Comparison of ENCODE assay signal across 1 cellular context in the genomic region with DNA sequence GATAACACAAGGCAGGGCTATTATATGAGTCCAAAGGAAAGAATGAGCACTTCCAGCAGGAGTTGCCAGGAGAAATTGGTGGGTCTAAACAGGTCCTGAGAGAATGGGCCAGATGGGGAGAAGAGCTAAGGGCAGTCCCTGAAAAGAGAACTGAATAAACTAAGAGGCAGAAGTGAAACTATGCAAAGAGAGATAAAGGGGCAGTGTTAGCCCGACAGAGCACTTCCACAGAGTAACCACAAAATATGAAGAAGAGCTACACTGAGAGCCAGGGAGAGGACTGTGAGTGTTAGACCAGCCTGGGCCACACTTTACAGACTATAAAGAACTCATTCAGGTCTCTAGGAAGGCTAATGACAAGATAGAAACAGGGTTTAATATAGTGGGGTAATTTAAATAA.
TF ChIP-seq lines count a peak whose summit lies in the region.

No MANE protein-coding gene starts in this region.

TF ChIP-seq in GM23338, 12 proteins besides CTCF, POLR2A, EP300 and RAD21 (continued from another document):
- TF ChIP-seq EZH2phosphoT487 (IDR thresholded peaks at IDR 0.05; ENCODE audit: unreplicated experiment) = no peak
- TF ChIP-seq STAT1 (IDR thresholded peaks at IDR 0.05; ENCODE audit: unreplicated experiment) = no peak
- TF ChIP-seq POLR2AphosphoS5 (IDR thresholded peaks at IDR 0.05; ENCODE audit: low read depth) = no peak
- TF ChIP-seq JUNB (IDR thresholded peaks at IDR 0.05; ENCODE audit: unreplicated experiment) = no peak
